Comparison of ENCODE assay signal across 27 cellular contexts in genomic region chr2:133292267-133292666, GRCh38.
"Had no signal": no experiment of that assay in that cellular context is flagged by ENCODE, and none has a peak within 500 bp of the region (broad histone marks: within the 10 kb centered on the region; RNA-seq: fewer than 3 reads in every experiment).

No MANE protein-coding gene starts in this region.

- H3K27ac ChIP-seq: left ventricle myocardium inferior, pancreas, prostate gland, skin epidermis, stomach, testis, thyroid gland, transverse colon, upper lobe of left lung, vagina had no signal

- ATAC-seq: mucosa of descending colon; naive thymus-derived CD4-positive, alpha-beta T cell; natural killer cell treated with Interleukin-12 subunit alpha and Interleukin-12 subunit beta and Interleukin-15 and Interleukin-18, amount 100 ng/mL, for 72 hours; pancreas; right cardiac atrium; sciatic nerve; stimulated activated naive B cell treated with anti-CD40 and anti-IgM and Interleukin-4, amounts not matched to agents 10 μg/mL and 1 μg/mL and 100 μg/mL, for 72 hours; stimulated activated naive CD8-positive, alpha-beta T cell treated with anti-CD3 and anti-CD28 coated beads, Interleukin-15, Interleukin-2, amounts not matched to agents 100 U/mL and 50 U/mL, for 24 hours had no signal

- H3K36me3 Mint-ChIP-seq: memory B cell; naive thymus-derived CD4-positive, alpha-beta T cell; natural killer cell treated with Interleukin-12 subunit alpha and Interleukin-12 subunit beta and Interleukin-15 and Interleukin-18, amount 100 ng/mL, for 72 hours; stimulated activated naive B cell treated with anti-CD40 and anti-IgM and Interleukin-4, amounts not matched to agents 10 μg/mL and 1 μg/mL and 100 μg/mL, for 72 hours had no signal

- H3K4me3 Mint-ChIP-seq: memory B cell; naive thymus-derived CD4-positive, alpha-beta T cell; natural killer cell treated with Interleukin-12 subunit alpha and Interleukin-12 subunit beta and Interleukin-15 and Interleukin-18, amount 100 ng/mL, for 72 hours; stimulated activated naive B cell treated with anti-CD40 and anti-IgM and Interleukin-4, amounts not matched to agents 10 μg/mL and 1 μg/mL and 100 μg/mL, for 72 hours had no signal

- H3K9me3 Mint-ChIP-seq: memory B cell; stimulated activated naive B cell treated with anti-CD40 and anti-IgM and Interleukin-4, amounts not matched to agents 10 μg/mL and 1 μg/mL and 100 μg/mL, for 72 hours had no signal

- DNase-seq: islet precursor cell; left ventricle myocardium inferior; midbrain; mucosa of descending colon; naive thymus-derived CD4-positive, alpha-beta T cell; nucleus accumbens; pancreas; posterior cingulate gyrus; retina; right cardiac atrium; stimulated activated CD4-positive, alpha-beta T cell treated with anti-CD3 and anti-CD28 coated beads, Interleukin-12 subunit alpha, Interleukin-12 subunit beta, amount 100 ng/mL, for 4 hours; stimulated activated CD4-positive, alpha-beta T cell treated with anti-CD3 and anti-CD28 coated beads, Interleukin-15, amount 100 ng/mL, for 24 hours; stimulated activated CD4-positive, alpha-beta T cell treated with anti-CD3 and anti-CD28 coated beads, Interleukin-2, amount 100 ng/mL, for 24 hours; stimulated activated CD4-positive, alpha-beta T cell treated with anti-CD3 and anti-CD28 coated beads, Interleukin-4, amount 100 ng/mL, for 1 hour; stimulated activated naive B cell treated with anti-CD40 and anti-IgM and Interleukin-4, amounts not matched to agents 10 μg/mL and 1 μg/mL and 100 μg/mL, for 72 hours; stimulated activated naive CD8-positive, alpha-beta T cell treated with anti-CD3 and anti-CD28 coated beads, Interleukin-15, Interleukin-2, amounts not matched to agents 100 U/mL and 50 U/mL, for 24 hours; stomach; testis; thyroid gland; transverse colon; upper lobe of left lung had no signal

- H3K27me3 ChIP-seq: pancreas, stomach, testis, thyroid gland, transverse colon, upper lobe of left lung, vagina had no signal

- H3K4me1 Mint-ChIP-seq: memory B cell; naive thymus-derived CD4-positive, alpha-beta T cell; stimulated activated naive B cell treated with anti-CD40 and anti-IgM and Interleukin-4, amounts not matched to agents 10 μg/mL and 1 μg/mL and 100 μg/mL, for 72 hours had no signal

- H3K27me3 Mint-ChIP-seq: natural killer cell treated with Interleukin-12 subunit alpha and Interleukin-12 subunit beta and Interleukin-15 and Interleukin-18, amount 100 ng/mL, for 72 hours had no signal

- H3K4me1 ChIP-seq: pancreas, prostate gland, stomach, testis, thyroid gland, transverse colon, upper lobe of left lung had no signal

- H3K27ac Mint-ChIP-seq: memory B cell; naive thymus-derived CD4-positive, alpha-beta T cell; natural killer cell treated with Interleukin-12 subunit alpha and Interleukin-12 subunit beta and Interleukin-15 and Interleukin-18, amount 100 ng/mL, for 72 hours; stimulated activated naive B cell treated with anti-CD40 and anti-IgM and Interleukin-4, amounts not matched to agents 10 μg/mL and 1 μg/mL and 100 μg/mL, for 72 hours had no signal

- H3K9me3 ChIP-seq: left ventricle myocardium inferior, mucosa of descending colon, pancreas, prostate gland, stomach, testis, thyroid gland, transverse colon, upper lobe of left lung, vagina had no signal

- H3K4me3 ChIP-seq: left ventricle myocardium inferior, mucosa of descending colon, pancreas, prostate gland, skin epidermis, stomach, testis, thyroid gland, transverse colon, upper lobe of left lung, vagina had no signal

- H3K36me3 ChIP-seq: left ventricle myocardium inferior, pancreas, prostate gland, stomach, thyroid gland, transverse colon, upper lobe of left lung, vagina had no signal
